23 cellular contexts compared by ENCODE assay signal in genomic region chr9:126874546-126875314, GRCh38. TPM values are rescaled to one million over a fixed set of nuclear protein-coding genes. Genes with fewer than 3 reads are reported as not detected.
DNase-seq lines count a peak whose midpoint lies in the region; ATAC-seq lines count a peak whose summit lies in the region.
"Had no signal": no experiment of that assay in that cellular context is flagged by ENCODE, and none has a peak within 500 bp of the region (broad histone marks: within the 10 kb centered on the region; RNA-seq: fewer than 3 reads in every experiment).

No MANE protein-coding gene starts in this region.

- intact Hi-C loops in left ventricle myocardium superior (cut with micrococcal nuclease): no loop called here
- intact Hi-C loops in right cardiac atrium (cut with DNase I): no loop called here

- 64% methylated on average over 9 of the region's 9 CpGs for WGBS in right cardiac atrium

- H3K4me3 ChIP-seq in right cardiac atrium (ENCODE audit: low read length): no peak overlapping the region
- H3K4me3 ChIP-seq: colonic mucosa, GM12878, prostate gland, tibial nerve had no signal

- ATAC-seq in left ventricle myocardium superior (peak; percentile 26), right cardiac atrium (no peak), HG02623 (IDR thresholded peaks at IDR 0.05; ENCODE audit: unreplicated experiment) (no peak), HG02840 (IDR thresholded peaks at IDR 0.05; ENCODE audit: low FRiP score, unreplicated experiment) (no peak)
- no peak for ATAC-seq in activated CD4-positive, CD25-positive, alpha-beta regulatory T cell treated with anti-CD3 and anti-CD28 coated beads, Interleukin-2, amount 50 U/mL, for 24 hours
- ATAC-seq: activated T-cell treated with anti-CD3 and anti-CD28 coated beads, Interleukin-2, amount 50 U/mL, for 4 hours; GM12878; left colon had no signal

- no peaks in the 10 kb centered on the region for H3K27me3 ChIP-seq in right cardiac atrium (ENCODE audit: control insufficient read depth, insufficient read depth)
- H3K27me3 ChIP-seq: colonic mucosa, tibial nerve had no signal

- no peak overlapping the region for H3K27ac ChIP-seq in right cardiac atrium (ENCODE audit: low read length)
- H3K27ac ChIP-seq: colonic mucosa, KMS-11, prostate gland, tibial nerve had no signal

- H3K9me3 ChIP-seq in right cardiac atrium (ENCODE audit: control insufficient read depth, low read length): no peaks in the 10 kb centered on the region
- H3K9me3 ChIP-seq: colonic mucosa, prostate gland, tibial nerve had no signal

- no peak for DNase-seq in left ventricle myocardium superior
- DNase-seq in right cardiac atrium: no peak
- DNase-seq in NCI-H2227 treated with DMSO at 0.1 percent for 48 hours (lab: John Stamatoyannopoulos, UW): peak; percentile 4
- peak; percentile 35 for DNase-seq in fibroblast of peridontal ligament (ENCODE audit: extremely low read depth)
- no peak for DNase-seq in NCI-H1436 (lab: John Stamatoyannopoulos, UW)
- DNase-seq: activated B cell treated with CpG ODN at 0.5 μM for 24 hours; activated CD4-positive, alpha-beta memory T cell treated with anti-CD3 and anti-CD28 coated beads, Interleukin-2, amount 10 ng/mL, durations not matched to agents 7 days and 5 days; activated T-cell treated with anti-CD3 and anti-CD28 coated beads, Interleukin-2, amount 50 U/mL, for 4 hours; CD4-positive, CD25-positive, alpha-beta regulatory T cell; colonic mucosa; DMS153; H7; left colon; NCI-H1048; small intestine; stimulated activated CD4-positive, alpha-beta T cell treated with anti-CD3 and anti-CD28 coated beads, Interleukin-4, amount 100 ng/mL, for 1 hour had no signal

- no peaks in the 10 kb centered on the region for H3K4me1 ChIP-seq in right cardiac atrium (ENCODE audit: control insufficient read depth, insufficient read depth, low read length)
- H3K4me1 ChIP-seq: colonic mucosa, prostate gland had no signal

RNA-seq across cellular contexts. Expression of gene ZBTB34, which starts 14.3 kb away (rescaled TPM):
- 5.3 TPM for total RNA-seq in left ventricle myocardium superior
- 1 to 10 TPM; 5.2 to 6.0 (median 5.4) TPM for total RNA-seq in right cardiac atrium
- 2.4 TPM for polyA plus RNA-seq in right cardiac atrium

RNA-seq across cellular contexts. Expression of gene RALGPS1, which starts 39.9 kb away (rescaled TPM):
- total RNA-seq in left ventricle myocardium superior (21.1 TPM), right cardiac atrium (10 to 100 TPM; 11.9 to 19.5 (median 17.5) TPM)
- 10.8 TPM for polyA plus RNA-seq in right cardiac atrium

Comparison
In these comparisons a context has a peak if more than half of its experiments do, and no peak if none do; other contexts are left out.
1. DNase-seq: peak in NCI-H2227 treated with DMSO at 0.1 percent for 48 hours (single experiment) and fibroblast of peridontal ligament (single experiment); none in left ventricle myocardium superior (single experiment), right cardiac atrium (0 of 3) and NCI-H1436 (single experiment).